In genomic region chr4:3544259-3545025, GRCh38 we compare ENCODE assay signal across 8 cellular contexts. TPM values are rescaled to one million over a fixed set of nuclear protein-coding genes. Genes with fewer than 3 reads are reported as not detected.
DNase-seq lines count a peak whose midpoint lies in the region; ATAC-seq and TF ChIP-seq lines count a peak whose summit lies in the region.
"Not testable (repeated sequence)": the region's sequence is repeated elsewhere in the genome, so short reads cannot be mapped to it uniquely, and the experiment has no call there.

No MANE protein-coding gene starts in this region.

- H3K27ac ChIP-seq in lower lobe of right lung, upper lobe of right lung: not testable (repeated sequence)

- H3K36me3 Mint-ChIP-seq in activated CD8-positive, alpha-beta T cell treated with anti-CD3 and anti-CD28 coated beads for 36 hours (ENCODE audit: low read depth): not testable (repeated sequence)

- not testable (repeated sequence) for TF ChIP-seq CTCF in activated CD8-positive, alpha-beta T cell treated with anti-CD3 and anti-CD28 coated beads for 36 hours (IDR thresholded peaks at IDR 0.05); lower lobe of right lung (IDR thresholded peaks at IDR 0.05); upper lobe of right lung (IDR thresholded peaks at IDR 0.05)

- ATAC-seq in activated CD8-positive, alpha-beta T cell treated with anti-CD3 and anti-CD28 coated beads for 36 hours; Right ventricle myocardium inferior; lower lobe of right lung; upper lobe of right lung: not testable (repeated sequence)

- DNase-seq in DMS53 (lab: John Stamatoyannopoulos, UW) (peak; percentile 84), NCI-H1417 (lab: John Stamatoyannopoulos, UW) (peak in 2 of 3 experiments; percentile 10 to 12), NCI-H345 (lab: John Stamatoyannopoulos, UW) (peak; percentile 17), dermis blood vessel endothelial cell (peak; percentile 69), Right ventricle myocardium inferior (ENCODE audit: missing footprints) (peak; percentile 30), lower lobe of right lung (peak; percentile 25), upper lobe of right lung (peak; percentile 51)
- peak; percentile 17 for DNase-seq in activated CD8-positive, alpha-beta T cell treated with anti-CD3 and anti-CD28 coated beads for 36 hours

- CTCF ChIA-PET in activated CD8-positive, alpha-beta T cell treated with anti-CD3 and anti-CD28 coated beads for 36 hours (lab: Charles Lee): interaction anchor here (0.6 kb wide), 1 partner anchor 15 kb away, joined by 3 read pairs; no protein-coding TSS in a partner anchor

- not testable (repeated sequence) for H3K9me3 ChIP-seq in lower lobe of right lung, upper lobe of right lung

- H3K4me3 ChIP-seq in lower lobe of right lung, upper lobe of right lung: not testable (repeated sequence)

- H3K36me3 ChIP-seq in lower lobe of right lung, upper lobe of right lung: not testable (repeated sequence)

- POLR2A ChIA-PET in activated CD8-positive, alpha-beta T cell treated with anti-CD3 and anti-CD28 coated beads for 36 hours (lab: Charles Lee): not testable (repeated sequence)

- intact Hi-C loops in activated CD8-positive, alpha-beta T cell treated with anti-CD3 and anti-CD28 coated beads for 36 hours (cut with micrococcal nuclease); Right ventricle myocardium inferior (cut with DNase I); lower lobe of right lung (cut with DNase I); upper lobe of right lung (cut with DNase I): not testable (repeated sequence)

- H3K27me3 ChIP-seq in lower lobe of right lung (ENCODE audit: low read depth); upper lobe of right lung: not testable (repeated sequence)

- H3K4me3 Mint-ChIP-seq in activated CD8-positive, alpha-beta T cell treated with anti-CD3 and anti-CD28 coated beads for 36 hours: not testable (repeated sequence)

- not testable (repeated sequence) for H3K27ac Mint-ChIP-seq in activated CD8-positive, alpha-beta T cell treated with anti-CD3 and anti-CD28 coated beads for 36 hours

- not testable (repeated sequence) for H3K4me1 ChIP-seq in lower lobe of right lung, upper lobe of right lung

- H3K4me1 Mint-ChIP-seq in activated CD8-positive, alpha-beta T cell treated with anti-CD3 and anti-CD28 coated beads for 36 hours (ENCODE audit: low read depth): not testable (repeated sequence)

- H3K27me3 Mint-ChIP-seq in activated CD8-positive, alpha-beta T cell treated with anti-CD3 and anti-CD28 coated beads for 36 hours: not testable (repeated sequence)

- H3K9me3 Mint-ChIP-seq in activated CD8-positive, alpha-beta T cell treated with anti-CD3 and anti-CD28 coated beads for 36 hours: not testable (repeated sequence)

RNA-seq across cellular contexts. Expression of gene LRPAP1, which starts 12.2 kb away (rescaled TPM):
- total RNA-seq in activated CD8-positive, alpha-beta T cell treated with anti-CD3 and anti-CD28 coated beads for 36 hours: 10 to 100 TPM; 46.0 to 49.8 TPM
- 120 and 175 TPM in 2 replicates for total RNA-seq in dermis blood vessel endothelial cell
- 286 TPM for total RNA-seq in Right ventricle myocardium inferior
- total RNA-seq in lower lobe of right lung: 224 TPM
- total RNA-seq in upper lobe of right lung: 195 TPM

Comparison
In these comparisons a context has a peak if more than half of its experiments do, and no peak if none do; other contexts are left out.
1. DNase-seq: peak in every context shown above with its lines; median percentile 84 in DMS53; 69 in dermis blood vessel endothelial cell; 51 in upper lobe of right lung; 30 in Right ventricle myocardium inferior; 25 in lower lobe of right lung; 17 in NCI-H345; 17 in activated CD8-positive, alpha-beta T cell treated with anti-CD3 and anti-CD28 coated beads for 36 hours; 11 in NCI-H1417.